Comparison of ENCODE assay signal across 19 cellular contexts in the genomic region with DNA sequence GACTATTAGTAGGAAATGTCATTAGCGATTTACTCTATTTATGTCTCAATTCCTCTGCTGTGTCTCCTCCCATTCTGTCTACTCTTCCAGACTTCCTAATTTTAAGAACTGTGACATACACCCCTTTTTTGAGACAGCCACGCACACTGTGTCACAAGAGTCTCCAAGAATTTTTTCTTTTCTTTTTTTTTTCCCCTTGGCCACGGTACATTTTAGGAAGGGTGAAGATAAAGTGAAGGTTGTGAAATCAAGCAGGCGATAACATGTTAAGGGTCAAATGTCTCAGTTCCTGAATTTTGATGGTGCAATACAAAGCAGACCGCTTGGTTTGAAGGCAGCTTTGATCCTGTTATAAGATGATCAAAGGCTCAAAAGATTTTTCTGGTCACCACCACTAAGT. TPM values are rescaled to one million over a fixed set of nuclear protein-coding genes. Genes with fewer than 3 reads are reported as not detected.
A peak's percentile ranks its signal among the peaks of the same experiment; 100 is the strongest.
DNase-seq lines count a peak whose midpoint lies in the region; ATAC-seq and TF ChIP-seq lines count a peak whose summit lies in the region.
"Had no signal": no experiment of that assay in that cellular context is flagged by ENCODE, and none has a peak within 500 bp of the region (broad histone marks: within the 10 kb centered on the region; RNA-seq: fewer than 3 reads in every experiment).

No MANE protein-coding gene starts in this region.

- H3K27me3 ChIP-seq in stomach, result no peaks in the 10 kb centered on the region
- H3K27me3 ChIP-seq: thyroid gland had no signal

- no peak for TF ChIP-seq CTCF in stomach (IDR thresholded peaks at IDR 0.05)

- no peaks in the 10 kb centered on the region for H3K36me3 ChIP-seq in stomach
- H3K36me3 ChIP-seq: thyroid gland had no signal

- H3K27ac ChIP-seq in stomach, result peak overlapping the region in 4 of 5 donors; percentile 15 to 54 (median 27)
- H3K27ac ChIP-seq: 22Rv1, thyroid gland had no signal

- H3K4me1 ChIP-seq in stomach, result peaks cover 0 to 3% (median 0%) of the 10 kb centered on the region in 4 donors
- H3K4me1 ChIP-seq: thyroid gland had no signal

- intact Hi-C loops in left ventricle myocardium superior (cut with micrococcal nuclease) (no loop called here), stomach (cut with DNase I; ENCODE audit: low total_unique reads) (no loop called here)

- TF ChIP-seq POLR2A in stomach (IDR thresholded peaks at IDR 0.05), result no peak

- H3K9me3 ChIP-seq in stomach, result no peaks in the 10 kb centered on the region
- H3K9me3 ChIP-seq: thyroid gland had no signal

- no peak overlapping the region for H3K4me3 ChIP-seq in stomach
- H3K4me3 ChIP-seq: thyroid gland had no signal

- ATAC-seq in left ventricle myocardium superior (peak; percentile 76), GM19035 (IDR thresholded peaks at IDR 0.05; ENCODE audit: unreplicated experiment) (no peak)
- ATAC-seq: effector memory CD8-positive, alpha-beta T cell; naive thymus-derived CD8-positive, alpha-beta T cell had no signal

- DNase-seq in NCI-H82 (lab: John Stamatoyannopoulos, UW) (peak; percentile 19), NCI-H82 treated with DMSO at 0.1 percent for 48 hours (lab: John Stamatoyannopoulos, UW; ENCODE audit: unreplicated experiment) (no peak), SKM-1 (lab: John Stamatoyannopoulos, UW; ENCODE audit: unreplicated experiment) (peak; percentile 51), left ventricle myocardium superior (no peak), stomach (no peak), epidermal melanocyte (ENCODE audit: insufficient read length, low spot score) (no peak)
- DNase-seq in activated naive CD4-positive, alpha-beta T cell treated with anti-CD3 and anti-CD28 coated beads, Interleukin-2, amount 50 U/mL, for 16 hours, result no peak
- DNase-seq: activated naive CD4-positive, alpha-beta T cell treated with Interleukin-2 at 50 U/mL for 16 hours; effector memory CD8-positive, alpha-beta T cell; GDM1; naive thymus-derived CD8-positive, alpha-beta T cell; retina; stimulated activated CD4-positive, alpha-beta T cell treated with anti-CD3 and anti-CD28 coated beads, Interleukin-1b, Interleukin-23, amount 100 ng/mL, for 48 hours; T-helper 1 cell; thyroid gland had no signal

- no peak for TF ChIP-seq EP300 in stomach (IDR thresholded peaks at IDR 0.05)

- 51 to 60% (median 55%) methylated on average over 5 of the region's 5 CpGs for WGBS in stomach, 5 donors

RNA-seq across cellular contexts. Expression of gene OLR1, which starts 4.3 kb away (rescaled TPM):
- total RNA-seq in left ventricle myocardium superior, result 0.64 TPM
- 1 to 10 TPM in 2 of 5 donors, under 1 TPM in 1, not detected in 2; 0.55 to 4.5 (median 3.8) TPM for total RNA-seq in stomach
- polyA plus RNA-seq in stomach, result 1 to 10 TPM in 2 of 3 donors, under 1 TPM in 1; 0.48 to 7.4 (median 5.7) TPM
- total RNA-seq: naive thymus-derived CD8-positive, alpha-beta T cell had no signal
- polyA plus RNA-seq: naive thymus-derived CD8-positive, alpha-beta T cell had no signal

RNA-seq across cellular contexts. Expression of gene TMEM52B, which starts 11.2 kb away (rescaled TPM):
- total RNA-seq in left ventricle myocardium superior (not detected), stomach (under 1 TPM in 2 of 5 donors, not detected in 3; 0.14 to 0.89 TPM)
- 1 to 10 TPM in 1 of 3 donors, under 1 TPM in 1, not detected in 1; 0.31 to 1.4 TPM for polyA plus RNA-seq in stomach
- total RNA-seq: frontal cortex; naive thymus-derived CD8-positive, alpha-beta T cell; thyroid gland had no signal
- polyA plus RNA-seq: keratinocyte; naive thymus-derived CD8-positive, alpha-beta T cell had no signal

RNA-seq across cellular contexts. Expression of gene CLEC7A, which starts 37.6 kb away (rescaled TPM):
- 2.8 TPM for total RNA-seq in left ventricle myocardium superior
- 10 to 100 TPM in 2 of 5 donors, 1 to 10 TPM in 1, under 1 TPM in 1, not detected in 1; 0.87 to 20.1 (median 12.5) TPM for total RNA-seq in stomach
- 1 to 10 TPM; 1.9 to 4.2 (median 2.1) TPM for polyA plus RNA-seq in stomach
- total RNA-seq: naive thymus-derived CD8-positive, alpha-beta T cell had no signal

RNA-seq across cellular contexts. Expression of gene GABARAPL1, which starts 45.1 kb away (rescaled TPM):
- 217 TPM for total RNA-seq in left ventricle myocardium superior
- 100 to 1,000 TPM in 2 of 5 donors, 10 to 100 TPM in 3; 28.4 to 116 (median 91.0) TPM for total RNA-seq in stomach
- polyA plus RNA-seq in stomach, result 100 to 1,000 TPM in 2 of 3 donors, 10 to 100 TPM in 1; 63.5 to 133 (median 126) TPM

Comparison
In these comparisons a context has a peak if more than half of its experiments do, and no peak if none do; other contexts are left out.
1. DNase-seq: peak in NCI-H82 (single experiment) and SKM-1 (single experiment); none in NCI-H82 treated with DMSO at 0.1 percent for 48 hours (single experiment), left ventricle myocardium superior (single experiment), stomach (single experiment), epidermal melanocyte (single experiment) and activated naive CD4-positive, alpha-beta T cell treated with anti-CD3 and anti-CD28 coated beads, Interleukin-2, amount 50 U/mL, for 16 hours (single experiment).